ENCODE assay signal across 25 cellular contexts in the genomic region with DNA sequence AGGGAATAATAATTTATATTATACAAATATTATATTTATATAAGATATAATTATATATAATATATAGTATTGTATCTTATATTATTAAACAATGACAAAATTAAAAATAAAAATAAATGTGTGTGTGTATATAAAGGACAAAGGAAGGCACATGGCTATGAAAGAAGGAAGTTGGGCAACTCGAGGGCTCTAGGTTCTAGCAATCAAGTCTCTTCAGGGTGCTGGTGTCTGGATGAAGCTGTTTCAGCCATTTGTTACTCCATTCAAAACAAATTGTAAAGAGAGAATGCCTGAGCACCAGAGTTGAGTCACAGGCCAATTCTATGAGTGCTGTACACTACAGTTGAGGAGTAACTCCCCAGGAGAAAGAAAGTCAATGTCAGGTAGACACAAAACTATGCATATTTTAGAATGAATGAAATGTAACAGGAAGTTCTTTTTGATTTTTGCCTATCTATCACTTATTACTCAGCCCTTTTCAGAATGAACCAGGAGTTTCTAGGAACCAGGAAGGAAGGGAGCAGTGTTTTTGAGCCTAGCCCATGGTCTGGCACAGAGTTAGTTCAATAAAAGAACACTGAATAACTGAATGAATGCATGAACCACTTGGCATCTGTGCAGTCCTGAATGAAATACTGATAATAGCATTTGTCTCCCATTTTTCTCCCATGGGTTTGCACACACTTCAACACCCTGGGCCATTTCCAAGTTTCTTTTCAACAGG.
DNase-seq lines count a peak whose midpoint lies in the region; ATAC-seq and TF ChIP-seq lines count a peak whose summit lies in the region.
"Had no signal": no experiment of that assay in that cellular context is flagged by ENCODE, and none has a peak within 500 bp of the region (broad histone marks: within the 10 kb centered on the region; RNA-seq: fewer than 3 reads in every experiment).

No MANE protein-coding gene starts in this region.

- peaks cover 9% of the 10 kb centered on the region for H3K36me3 Mint-ChIP-seq in WTC11

- H3K4me1 Mint-ChIP-seq in WTC11, result peaks cover 27% of the 10 kb centered on the region
- H3K4me1 Mint-ChIP-seq: T-helper 17 cell had no signal

- peaks cover 0 to 4% of the 10 kb centered on the region in 2 donors for H3K4me1 ChIP-seq in lung (ENCODE audit: control insufficient read depth in 2 of 2, insufficient read depth in 2 of 2, low read length in 2 of 2)

- TF ChIP-seq CTCF in NB4 (IDR thresholded peaks at IDR 0.05; ENCODE audit: low read depth, low read length), result no peak
- TF ChIP-seq CTCF in WTC11 (IDR thresholded peaks at IDR 0.05), result no peak
- no peak for TF ChIP-seq CTCF in lung (IDR thresholded peaks at IDR 0.05; ENCODE audit: control extremely low read depth, extremely low read depth)

- H3K4me3 ChIP-seq in NB4 (ENCODE audit: low read depth, low read length), result no peak overlapping the region
- no peak overlapping the region for H3K4me3 ChIP-seq in lung
- H3K4me3 ChIP-seq: cardiac muscle cell, heart right ventricle, K562 had no signal

- no peak overlapping the region for H3K27ac ChIP-seq in lung (ENCODE audit: low read depth in 1 of 2, low read length in 1 of 2)
- H3K27ac ChIP-seq: cardiac muscle cell, heart right ventricle had no signal

- TF ChIP-seq POLR2A in NB4 (IDR thresholded peaks at IDR 0.05; ENCODE audit: extremely low read depth, insufficient read length), result no peak

- H3K9me3 ChIP-seq in lung (ENCODE audit: control insufficient read depth in 2 of 2, insufficient read depth in 1 of 2, low read length in 1 of 2), result no peaks in the 10 kb centered on the region

- peak; percentile 47 for DNase-seq in GF-D8 (lab: John Stamatoyannopoulos, UW)
- DNase-seq in NB4 (ENCODE audit: low read depth), result peak; percentile 59
- no peak for DNase-seq in WTC11 (ENCODE audit: low spot score)
- DNase-seq in lung (ENCODE audit: low spot score), result no peak
- no peak for DNase-seq in anterior cingulate cortex (lab: John Stamatoyannopoulos, UW)
- DNase-seq in kidney glomerular epithelial cell (lab: John Stamatoyannopoulos, UW), result no peak
- DNase-seq: activated CD4-positive, alpha-beta T cell treated with anti-CD3 and anti-CD28 coated beads, Interleukin-2, amount 50 U/mL, for 4 hours; activated naive CD4-positive, alpha-beta T cell treated with anti-CD3 and anti-CD28 coated beads for 36 hours; amygdala; DMS79; heart right ventricle; MM.1S; NCI-H1694 treated with DMSO at 0.1 percent for 48 hours; NCI-H2171 treated with DMSO at 0.1 percent for 48 hours; NCI-H69; nucleus accumbens; PC-3; SHP77 treated with DMSO at 0.1 percent for 48 hours; small intestine; stimulated activated CD4-positive, alpha-beta T cell treated with anti-CD3 and anti-CD28 coated beads, Interleukin-2, amount 100 ng/mL, for 24 hours; T-helper 17 cell had no signal

- no peak overlapping the region for H3K27ac Mint-ChIP-seq in WTC11
- H3K27ac Mint-ChIP-seq: activated naive CD4-positive, alpha-beta T cell treated with anti-CD3 and anti-CD28 coated beads for 36 hours; stimulated activated memory B cell treated with anti-CD40 and anti-IgM and Interleukin-4, amounts not matched to agents 10 μg/mL and 1 μg/mL and 100 μg/mL, for 72 hours; T-helper 17 cell had no signal

- no peaks in the 10 kb centered on the region; the same call in 1 of the 2 replicates for H3K27me3 Mint-ChIP-seq in WTC11 (ENCODE audit: low read depth)

- H3K4me3 Mint-ChIP-seq in WTC11, result no peak overlapping the region
- H3K4me3 Mint-ChIP-seq: activated naive CD4-positive, alpha-beta T cell treated with anti-CD3 and anti-CD28 coated beads for 36 hours; stimulated activated memory B cell treated with anti-CD40 and anti-IgM and Interleukin-4, amounts not matched to agents 10 μg/mL and 1 μg/mL and 100 μg/mL, for 72 hours; T-helper 17 cell had no signal

- ATAC-seq in WTC11 (no peak), lung (ENCODE audit: insufficient read depth, low FRiP score) (peak; percentile 37), GM18858 (IDR thresholded peaks at IDR 0.05; ENCODE audit: unreplicated experiment) (no peak)
- ATAC-seq: heart right ventricle; K562; PC-3; stimulated activated memory B cell treated with anti-CD40 and anti-IgM and Interleukin-4, amounts not matched to agents 10 μg/mL and 1 μg/mL and 100 μg/mL, for 72 hours; T-helper 17 cell had no signal

- WGBS in lung, 2 donors, result 13 to 45% methylated on average over 1 of the region's 1 CpG

- CTCF ChIA-PET in WTC11 (lab: Charles Lee), result no interaction called here

- H3K9me3 Mint-ChIP-seq in WTC11, result peaks cover 36% of the 10 kb centered on the region

- POLR2A ChIA-PET in WTC11 (lab: Charles Lee), result no interaction called here

- no peaks in the 10 kb centered on the region for H3K27me3 ChIP-seq in lung (ENCODE audit: control insufficient read depth, insufficient read depth)
- H3K27me3 ChIP-seq: cardiac muscle cell, heart right ventricle had no signal

- no peaks in the 10 kb centered on the region for H3K36me3 ChIP-seq in lung (ENCODE audit: control insufficient read depth in 2 of 2, insufficient read depth in 2 of 2, low read length in 2 of 2)
- H3K36me3 ChIP-seq: cardiac muscle cell, heart right ventricle had no signal

TF ChIP-seq in WTC11, 78 proteins besides CTCF, POLR2A, EP300 and RAD21:
- TF ChIP-seq HMGA2 (CRISPR knock-in tag; IDR thresholded peaks at IDR 0.05) (0 out of 2 replicates have a peak, but pooled peaks have one; percentile 18), NFE2L1 (CRISPR knock-in tag; IDR thresholded peaks at IDR 0.05) (no peak), RORB (CRISPR knock-in tag; IDR thresholded peaks at IDR 0.05) (no peak)

Comparison
In these comparisons a context has a peak if more than half of its experiments do, and no peak if none do; other contexts are left out.
1. DNase-seq: peak in GF-D8 (single experiment) and NB4 (single experiment); none in WTC11 (single experiment), lung (single experiment), anterior cingulate cortex (0 of 58) and kidney glomerular epithelial cell (single experiment).